Comparison of ENCODE assay signal across 9 cellular contexts in the genomic region with DNA sequence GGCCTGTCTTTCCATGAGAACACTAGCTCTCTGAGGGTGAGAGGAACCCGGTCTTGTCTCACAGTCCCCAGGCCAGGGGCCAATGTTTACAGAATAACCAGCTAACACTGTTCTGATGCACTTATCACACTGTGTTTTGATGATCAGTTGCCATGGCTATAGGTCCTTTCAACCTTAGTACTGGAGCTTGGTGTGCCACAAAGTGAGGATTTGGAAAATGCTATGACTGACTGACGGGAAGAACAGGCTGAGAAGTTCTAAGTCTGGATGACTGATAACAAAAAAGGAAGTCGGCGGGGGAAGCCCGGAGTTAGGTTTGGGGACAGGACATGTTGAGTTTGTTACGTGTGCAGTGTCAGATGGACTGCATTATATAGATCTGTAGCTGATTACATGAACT.
DNase-seq lines count a peak whose midpoint lies in the region; ATAC-seq and TF ChIP-seq lines count a peak whose summit lies in the region.
"Had no signal": no experiment of that assay in that cellular context is flagged by ENCODE, and none has a peak within 500 bp of the region (broad histone marks: within the 10 kb centered on the region; RNA-seq: fewer than 3 reads in every experiment).

No MANE protein-coding gene starts in this region.

- TF ChIP-seq EP300 in gastroesophageal sphincter (IDR thresholded peaks at IDR 0.05) (no peak), tibial nerve (IDR thresholded peaks at IDR 0.05) (no peak)

- no peaks in the 10 kb centered on the region for H4K20me1 ChIP-seq in hepatocyte (ENCODE audit: insufficient read depth, poor library complexity, severe bottlenecking)

- no peaks in the 10 kb centered on the region for H3K27me3 ChIP-seq in gastroesophageal sphincter
- no peaks in the 10 kb centered on the region for H3K27me3 ChIP-seq in tibial nerve
- no peaks in the 10 kb centered on the region for H3K27me3 ChIP-seq in hepatocyte
- H3K27me3 ChIP-seq: SJSA1 had no signal

- H3K4me1 ChIP-seq in gastroesophageal sphincter = peaks cover 0 to 6% (median 0%) of the 10 kb centered on the region in 3 donors
- peaks cover 0 to 3% (median 0%) of the 10 kb centered on the region in 4 donors for H3K4me1 ChIP-seq in tibial nerve
- no peaks in the 10 kb centered on the region for H3K4me1 ChIP-seq in hepatocyte (ENCODE audit: insufficient read depth)
- H3K4me1 ChIP-seq: SJSA1 had no signal

- no peak overlapping the region for H2AFZ ChIP-seq in hepatocyte

- TF ChIP-seq CTCF in gastroesophageal sphincter (IDR thresholded peaks at IDR 0.05) = no peak
- TF ChIP-seq CTCF in tibial nerve (IDR thresholded peaks at IDR 0.05) = no peak
- no peak for TF ChIP-seq CTCF in hepatocyte (IDR thresholded peaks at IDR 0.05; ENCODE audit: poor library complexity)

- ATAC-seq in GM18498 (IDR thresholded peaks at IDR 0.05; ENCODE audit: unreplicated experiment) (peak; percentile 91), GM19467 (IDR thresholded peaks at IDR 0.05; ENCODE audit: unreplicated experiment) (peak; percentile 82), HG03342 (IDR thresholded peaks at IDR 0.05; ENCODE audit: unreplicated experiment) (peak; percentile 93), gastroesophageal sphincter (peak; percentile 36)

- no peak for DNase-seq in tibial nerve (ENCODE audit: low spot score in 2 of 2)
- DNase-seq in hepatocyte (ENCODE audit: low spot score) = no peak
- DNase-seq in NCI-H524 treated with DMSO at 0.1 percent for 48 hours (lab: John Stamatoyannopoulos, UW) = no peak
- no peak for DNase-seq in NCI-H69 (lab: John Stamatoyannopoulos, UW)

- H3K4me3 ChIP-seq in gastroesophageal sphincter = no peak overlapping the region
- no peak overlapping the region for H3K4me3 ChIP-seq in tibial nerve
- H3K4me3 ChIP-seq in hepatocyte = no peak overlapping the region
- H3K4me3 ChIP-seq: SJSA1 had no signal

- 34 to 36% methylated on average over 5 to 6 of the region's 6 CpGs for WGBS in gastroesophageal sphincter (ENCODE audit: low coverage in 1 of 2), 2 donors
- 78 to 82% methylated on average over 6 of the region's 6 CpGs for WGBS in tibial nerve, 2 donors
- 61% methylated on average over 6 of the region's 6 CpGs for WGBS in hepatocyte (ENCODE audit: low lambda C conversion rate, missing lambda C conversion rate)

- H3K79me2 ChIP-seq in hepatocyte = no peaks in the 10 kb centered on the region

- H3K27ac ChIP-seq in gastroesophageal sphincter (no peak overlapping the region), tibial nerve (no peak overlapping the region), hepatocyte (no peak overlapping the region)
- H3K27ac ChIP-seq: SJSA1 had no signal

- H3K36me3 ChIP-seq in gastroesophageal sphincter (peaks cover 0 to 58% of the 10 kb centered on the region in 2 donors), tibial nerve (peaks cover 0 to 27% (median 0%) of the 10 kb centered on the region in 3 donors), hepatocyte (replicated peaks; ENCODE audit: insufficient read depth, low read depth) (no peaks in the 10 kb centered on the region)
- H3K36me3 ChIP-seq: SJSA1 had no signal

- TF ChIP-seq POLR2A in gastroesophageal sphincter (IDR thresholded peaks at IDR 0.05) (no peak), tibial nerve (IDR thresholded peaks at IDR 0.05) (no peak)

- H3K9me3 ChIP-seq in gastroesophageal sphincter (no peaks in the 10 kb centered on the region), tibial nerve (no peaks in the 10 kb centered on the region), hepatocyte (ENCODE audit: low read depth) (no peaks in the 10 kb centered on the region)
- H3K9me3 ChIP-seq: SJSA1 had no signal

- H3K9me2 ChIP-seq in hepatocyte (replicated peaks; ENCODE audit: insufficient read depth) = no peaks in the 10 kb centered on the region

- no peak overlapping the region for H3K4me2 ChIP-seq in hepatocyte

Comparison
In these comparisons a context has a peak if more than half of its experiments do, and no peak if none do; other contexts are left out.
1. ATAC-seq: peak in every context shown above with its lines; median percentile 93 in HG03342; 91 in GM18498; 82 in GM19467; 36 in gastroesophageal sphincter.